Comparison of ENCODE assay signal across 8 cellular contexts in the genomic region with DNA sequence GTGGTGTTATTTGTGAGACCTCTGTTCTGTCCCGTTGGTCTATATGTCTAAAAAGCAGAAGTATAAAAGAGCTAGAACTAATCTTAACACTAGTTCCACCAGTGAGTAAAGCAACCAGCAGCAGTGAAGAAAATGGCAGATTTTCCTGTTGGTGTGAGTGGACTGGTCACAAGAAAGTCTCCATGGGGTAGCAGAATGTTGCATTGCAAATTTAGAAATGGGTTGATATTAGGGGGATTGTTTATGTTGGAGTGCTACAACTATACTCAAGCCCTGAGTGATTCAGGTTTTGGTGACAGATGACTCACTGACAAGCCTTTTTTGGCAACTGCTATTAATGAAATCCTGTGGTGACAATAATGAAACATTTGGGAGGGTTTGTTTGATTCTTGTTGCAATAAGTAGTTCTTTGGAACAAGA. TPM values are rescaled to one million over a fixed set of nuclear protein-coding genes. Genes with fewer than 3 reads are reported as not detected.
DNase-seq lines count a peak whose midpoint lies in the region; ATAC-seq and TF ChIP-seq lines count a peak whose summit lies in the region.

No MANE protein-coding gene starts in this region.

- H3K9me3 Mint-ChIP-seq in activated B cell treated with CpG ODN at 0.5 μM for 24 hours: no peaks in the 10 kb centered on the region

- peak; percentile 31 for DNase-seq in AG08396 (ENCODE audit: low spot score)
- no peak for DNase-seq in activated B cell treated with CpG ODN at 0.5 μM for 24 hours
- DNase-seq in lower lobe of right lung: no peak
- no peak for DNase-seq in GOT3 (lab: John Stamatoyannopoulos, UW)
- no peak for DNase-seq in NCI-H146 treated with DMSO at 0.1 percent for 48 hours (lab: John Stamatoyannopoulos, UW; ENCODE audit: unreplicated experiment)
- DNase-seq in GM10248 (ENCODE audit: extremely low spot score): no peak

- intact Hi-C loops in activated B cell treated with CpG ODN at 0.5 μM for 24 hours (cut with micrococcal nuclease): no loop called here
- intact Hi-C loops in lower lobe of right lung (cut with DNase I): no loop called here

- TF ChIP-seq CTCF in activated B cell treated with CpG ODN at 0.5 μM for 24 hours (IDR thresholded peaks at IDR 0.05) (no peak), lower lobe of right lung (IDR thresholded peaks at IDR 0.05) (no peak), GM10248 (IDR thresholded peaks at IDR 0.05; ENCODE audit: control extremely low read depth, extremely low read depth, low read depth, missing control alignments) (no peak)

- no peak overlapping the region for H3K4me3 ChIP-seq in lower lobe of right lung

- CTCF ChIA-PET in activated B cell treated with CpG ODN at 0.5 μM for 24 hours (lab: Charles Lee): no interaction called here
- CTCF ChIA-PET in GM10248 (lab: Yijun Ruan, JAX): interaction anchor here (1.1 to 1.3 kb wide), 3 partner anchors 10 to 44 kb away, joined by 3 to 5 read pairs (median 4); a partner anchor contains a TSS

- H3K36me3 Mint-ChIP-seq in activated B cell treated with CpG ODN at 0.5 μM for 24 hours (ENCODE audit: low read depth): peaks cover 23% of the 10 kb centered on the region

- H3K27me3 ChIP-seq in lower lobe of right lung (ENCODE audit: low read depth): no peaks in the 10 kb centered on the region

- no peaks in the 10 kb centered on the region for H3K27me3 Mint-ChIP-seq in activated B cell treated with CpG ODN at 0.5 μM for 24 hours

- no peak overlapping the region for H3K27ac ChIP-seq in lower lobe of right lung

- H3K36me3 ChIP-seq in lower lobe of right lung: no peaks in the 10 kb centered on the region

- ATAC-seq in GM19043 (IDR thresholded peaks at IDR 0.05; ENCODE audit: low read depth, unreplicated experiment) (peak; percentile 69), HG03432 (IDR thresholded peaks at IDR 0.05; ENCODE audit: unreplicated experiment) (peak; percentile 78), activated B cell treated with CpG ODN at 0.5 μM for 24 hours (ENCODE audit: low read depth) (peak; percentile 47), lower lobe of right lung (peak; percentile 41 to 77)

- no peaks in the 10 kb centered on the region for H3K9me3 ChIP-seq in lower lobe of right lung

- POLR2A ChIA-PET in activated B cell treated with CpG ODN at 0.5 μM for 24 hours (lab: Charles Lee) (interaction anchor here (0.5 to 0.6 kb wide), 2 partner anchors 10 to 121 kb away, joined by 3 to 4 read pairs; a partner anchor contains a TSS), GM10248 (lab: Yijun Ruan, JAX) (no interaction called here)

- peaks cover 41% of the 10 kb centered on the region for H3K4me1 ChIP-seq in lower lobe of right lung

- peak overlapping the region; percentile 27 for H3K27ac Mint-ChIP-seq in activated B cell treated with CpG ODN at 0.5 μM for 24 hours

- peak overlapping the region; percentile 3 for H3K4me3 Mint-ChIP-seq in activated B cell treated with CpG ODN at 0.5 μM for 24 hours

- peaks cover 53% of the 10 kb centered on the region for H3K4me1 Mint-ChIP-seq in activated B cell treated with CpG ODN at 0.5 μM for 24 hours

RNA-seq across cellular contexts. Expression of a gene that starts 5.6 kb away (rescaled TPM):
- total RNA-seq in activated B cell treated with CpG ODN at 0.5 μM for 24 hours: 36.6 and 52.5 TPM in 2 replicates
- 37.8 TPM for total RNA-seq in lower lobe of right lung

RNA-seq across cellular contexts. Expression of a gene that starts 10.8 kb away (rescaled TPM):
- 47.1 and 53.3 TPM in 2 replicates for total RNA-seq in activated B cell treated with CpG ODN at 0.5 μM for 24 hours
- total RNA-seq in lower lobe of right lung: 27.1 TPM
